Comparison of ENCODE assay signal across 19 cellular contexts in genomic region chr10:107215681-107216080, GRCh38. TPM values are rescaled to one million over a fixed set of nuclear protein-coding genes. Genes with fewer than 3 reads are reported as not detected.
DNase-seq lines count a peak whose midpoint lies in the region; TF ChIP-seq lines count a peak whose summit lies in the region.
"Had no signal": no experiment of that assay in that cellular context is flagged by ENCODE, and none has a peak within 500 bp of the region (broad histone marks: within the 10 kb centered on the region; RNA-seq: fewer than 3 reads in every experiment).

No MANE protein-coding gene starts in this region.

- peaks cover 2% of the 10 kb centered on the region for H3K9me3 Mint-ChIP-seq in neural crest cell
- H3K9me3 Mint-ChIP-seq in HFFc6: peaks cover 39% of the 10 kb centered on the region

- in situ Hi-C loops in SK-MEL-5 (cut with HindIII; ENCODE audit: low pct_unique_long_range_greater_than_20kb, low sequenced_read_pairs): no loop called here

- H3K36me3 Mint-ChIP-seq in neural crest cell (ENCODE audit: low read depth): no peaks in the 10 kb centered on the region
- H3K36me3 Mint-ChIP-seq in HFFc6 (ENCODE audit: low read depth): peaks cover 13% of the 10 kb centered on the region; the same call in 1 of the 2 replicates
- H3K36me3 Mint-ChIP-seq: CD4-positive, alpha-beta memory T cell had no signal

- H3K4me3 Mint-ChIP-seq in neural crest cell (peak overlapping the region; percentile 9), HFFc6 (no peak overlapping the region)
- H3K4me3 Mint-ChIP-seq: CD4-positive, alpha-beta memory T cell had no signal

- H3K4me1 Mint-ChIP-seq in neural crest cell (peaks cover 23% of the 10 kb centered on the region), HFFc6 (ENCODE audit: low read depth) (no peaks in the 10 kb centered on the region)
- H3K4me1 Mint-ChIP-seq: CD4-positive, alpha-beta memory T cell had no signal

- TF ChIP-seq CTCF in neural crest cell (conservative IDR thresholded peaks at IDR 0.05) (no peak), HFFc6 (IDR thresholded peaks at IDR 0.05) (no peak)

- H3K27me3 Mint-ChIP-seq in neural crest cell (ENCODE audit: low read depth): no peaks in the 10 kb centered on the region
- peaks cover 3% of the 10 kb centered on the region; the same call in 1 of the 2 replicates for H3K27me3 Mint-ChIP-seq in HFFc6 (ENCODE audit: insufficient read depth)
- H3K27me3 Mint-ChIP-seq: CD4-positive, alpha-beta memory T cell had no signal

- DNase-seq in COLO829 (ENCODE audit: low spot score) (peak; percentile 77), SK-MEL-5 (ENCODE audit: low read depth, low spot score) (peak; percentile 93), foreskin melanocyte (peak; percentile 92), neural crest cell (ENCODE audit: low read depth, low spot score) (no peak), NCI-H69 (lab: John Stamatoyannopoulos, UW) (no peak), HFFc6 (no peak), C1 segment of cervical spinal cord (lab: John Stamatoyannopoulos, UW) (no peak)
- DNase-seq: 8988T; ACHN; AML-193; BE2C; Caco-2; CD4-positive, alpha-beta memory T cell; DMS153; DND-41; GM23248; H7; HCEC 1CT had no signal

- H3K27ac Mint-ChIP-seq in neural crest cell (ENCODE audit: unreplicated experiment) (peak overlapping the region; percentile 96), HFFc6 (no peak overlapping the region)
- H3K27ac Mint-ChIP-seq: CD4-positive, alpha-beta memory T cell had no signal

RNA-seq across cellular contexts. Expression of gene SORCS1, which starts 51.2 kb away (rescaled TPM):
- total RNA-seq in SK-MEL-5 (2014; rRNA removed; shearing (Covaris generic)): 6.4 and 6.9 TPM in 2 replicates
- polyA plus RNA-seq in SK-MEL-5 (2015; cell fraction: cytosol; rRNA removed): 3.3 and 5.1 TPM in 2 replicates
- 18.7 and 21.0 TPM in 2 replicates for polyA plus RNA-seq in SK-MEL-5 (2015; cell fraction: nucleus; rRNA removed)
- 8.2 and 9.1 TPM in 2 replicates for total RNA-seq in neural crest cell
- total RNA-seq in HFFc6 (2021; fragmentation: NEBNext Ultra II Directional; extraction: Animal tissue kit (Norgen Biotek cat#: 25700)): under 1 TPM in 3 of 6 experiments, not detected in 3; 0.09 to 0.14 (median 0.10) TPM
- total RNA-seq: Caco-2; CD4-positive, alpha-beta memory T cell; GM23248 had no signal
- polyA plus RNA-seq: A549; CD4-positive, alpha-beta memory T cell; GM23248 had no signal

Comparison
In these comparisons a context has a peak if more than half of its experiments do, and no peak if none do; other contexts are left out.
1. DNase-seq: peak in COLO829 (single experiment), SK-MEL-5 (single experiment) and foreskin melanocyte (single experiment); none in neural crest cell (single experiment), NCI-H69 (single experiment), HFFc6 (single experiment) and C1 segment of cervical spinal cord (0 of 14).